17 cellular contexts compared by ENCODE assay signal in the genomic region with DNA sequence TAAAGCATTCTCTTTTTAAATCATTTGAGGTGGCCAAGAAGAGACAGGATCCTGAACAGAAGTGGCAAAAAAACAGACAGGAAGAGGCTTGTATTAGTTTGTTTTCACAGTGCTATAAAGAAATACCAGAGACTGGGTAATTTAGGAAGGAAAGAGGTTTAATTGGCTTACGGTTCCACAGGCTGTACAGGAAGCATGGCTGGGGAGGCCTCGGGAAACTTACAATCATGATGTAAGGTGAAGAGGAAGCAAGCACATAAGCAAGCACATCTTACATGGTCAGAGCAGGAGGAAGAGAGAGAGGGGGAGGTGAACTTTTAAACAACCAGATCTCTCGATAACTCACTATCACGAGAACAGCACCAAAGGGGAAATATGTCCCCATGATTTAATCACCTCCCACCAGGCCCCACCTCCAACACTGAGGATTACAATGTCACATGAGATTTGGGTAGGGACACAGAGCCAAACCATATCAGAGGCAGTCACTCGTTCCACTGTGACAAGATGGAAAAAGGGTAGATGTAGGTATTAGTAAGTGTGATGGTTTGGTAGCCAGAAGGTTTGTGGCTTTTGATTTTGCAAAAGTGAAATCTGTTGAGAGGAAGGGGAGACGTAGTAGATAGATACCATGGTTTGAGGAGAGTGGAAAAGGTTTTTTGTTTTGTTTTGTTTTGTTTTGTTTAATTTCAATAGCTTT. TPM values are rescaled to one million over a fixed set of nuclear protein-coding genes. Genes with fewer than 3 reads are reported as not detected.
DNase-seq lines count a peak whose midpoint lies in the region; ATAC-seq and TF ChIP-seq lines count a peak whose summit lies in the region.
"Had no signal": no experiment of that assay in that cellular context is flagged by ENCODE, and none has a peak within 500 bp of the region (broad histone marks: within the 10 kb centered on the region; RNA-seq: fewer than 3 reads in every experiment).

No MANE protein-coding gene starts in this region.

- H3K27me3 Mint-ChIP-seq in GM23338 (ENCODE audit: insufficient read depth, low read depth, poor library complexity), result peaks cover 6% of the 10 kb centered on the region
- H3K27me3 Mint-ChIP-seq in activated naive CD4-positive, alpha-beta T cell treated with anti-CD3 and anti-CD28 coated beads, Interleukin-2, amount 50 U/mL, for 24 hours, result no peaks in the 10 kb centered on the region
- H3K27me3 Mint-ChIP-seq in neural progenitor cell (ENCODE audit: insufficient read depth, low read depth), result no peaks in the 10 kb centered on the region
- H3K27me3 Mint-ChIP-seq: activated B cell treated with CpG ODN at 0.5 μM for 24 hours had no signal

- H4K20me1 ChIP-seq in GM23338 (replicated peaks; ENCODE audit: insufficient read depth) (no peaks in the 10 kb centered on the region), neural progenitor cell (ENCODE audit: low read depth) (peaks cover 4% of the 10 kb centered on the region)

- H3K27ac ChIP-seq in GM23338 (ENCODE audit: low read depth) (no peak overlapping the region), neural progenitor cell (no peak overlapping the region)
- H3K27ac ChIP-seq: SK-N-MC, testis had no signal

- no peaks in the 10 kb centered on the region for H3K9me3 ChIP-seq in neural progenitor cell (ENCODE audit: low read depth)
- H3K9me3 ChIP-seq: testis had no signal

- H3K9ac ChIP-seq in neural progenitor cell, result no peak overlapping the region
- H3K9ac ChIP-seq: parathyroid adenoma had no signal

- H3K4me1 ChIP-seq in GM23338 (ENCODE audit: insufficient read depth), result peaks cover 30% of the 10 kb centered on the region
- peaks cover 21% of the 10 kb centered on the region for H3K4me1 ChIP-seq in neural progenitor cell

- H3K9me2 ChIP-seq in GM23338 (ENCODE audit: insufficient read depth), result no peaks in the 10 kb centered on the region

- H3K4me3 ChIP-seq in GM23338 (no peak overlapping the region), neural progenitor cell (no peak overlapping the region)
- H3K4me3 ChIP-seq: SK-N-MC, testis had no signal

- H3K4me3 Mint-ChIP-seq in GM23338 (no peak overlapping the region), neural progenitor cell (no peak overlapping the region)
- peak overlapping the region; percentile 1 for H3K4me3 Mint-ChIP-seq in activated naive CD4-positive, alpha-beta T cell treated with anti-CD3 and anti-CD28 coated beads, Interleukin-2, amount 50 U/mL, for 24 hours
- H3K4me3 Mint-ChIP-seq: activated B cell treated with CpG ODN at 0.5 μM for 24 hours; activated T-cell treated with anti-CD3 and anti-CD28 coated beads, Interleukin-2, amount 50 U/mL, for 4 hours had no signal

- H3K79me2 ChIP-seq in GM23338 (replicated peaks; ENCODE audit: insufficient read depth), result no peaks in the 10 kb centered on the region; the same call in 1 of the 2 replicates
- H3K79me2 ChIP-seq in neural progenitor cell (ENCODE audit: low read depth), result peaks cover 27% of the 10 kb centered on the region

- peak; percentile 29 for DNase-seq in activated CD4-positive, alpha-beta T cell treated with anti-CD3 and anti-CD28 coated beads for 48 hours
- no peak for DNase-seq in activated CD4-positive, alpha-beta T cell treated with anti-CD3 and anti-CD28 coated beads, Interleukin-2, amount 50 U/mL, for 1 hour
- DNase-seq in GM23338 (ENCODE audit: low spot score) (no peak), neural progenitor cell (ENCODE audit: low spot score) (no peak), omental fat pad (ENCODE audit: low spot score) (no peak), NK-92 (lab: John Stamatoyannopoulos, UW; ENCODE audit: unreplicated experiment) (no peak)
- DNase-seq: activated B cell treated with CpG ODN at 0.5 μM for 24 hours; activated T-cell treated with anti-CD3 and anti-CD28 coated beads, Interleukin-2, amount 50 U/mL, for 4 hours; COR-L47; islet precursor cell; NCI-H187 treated with DMSO at 0.1 percent for 48 hours; NCI-H510A treated with DMSO at 0.1 percent for 48 hours; testis had no signal

- no peaks in the 10 kb centered on the region for H3K36me3 ChIP-seq in GM23338 (ENCODE audit: insufficient read depth)
- no peaks in the 10 kb centered on the region for H3K36me3 ChIP-seq in neural progenitor cell

- H3K27ac Mint-ChIP-seq in GM23338 (no peak overlapping the region), neural progenitor cell (no peak overlapping the region)
- peak overlapping the region; percentile 25 for H3K27ac Mint-ChIP-seq in activated naive CD4-positive, alpha-beta T cell treated with anti-CD3 and anti-CD28 coated beads, Interleukin-2, amount 50 U/mL, for 24 hours
- H3K27ac Mint-ChIP-seq: activated B cell treated with CpG ODN at 0.5 μM for 24 hours had no signal

- no peaks in the 10 kb centered on the region for H3F3A ChIP-seq in GM23338 (replicated peaks; ENCODE audit: low read depth)
- H3F3A ChIP-seq in neural progenitor cell (ENCODE audit: low read depth), result peaks cover 13% of the 10 kb centered on the region

- peaks cover 7% of the 10 kb centered on the region; the same call in 2 of the 3 replicates for H3K9me3 Mint-ChIP-seq in GM23338
- peaks cover 4% of the 10 kb centered on the region for H3K9me3 Mint-ChIP-seq in activated naive CD4-positive, alpha-beta T cell treated with anti-CD3 and anti-CD28 coated beads, Interleukin-2, amount 50 U/mL, for 24 hours
- H3K9me3 Mint-ChIP-seq in neural progenitor cell, result peaks cover 25% of the 10 kb centered on the region
- H3K9me3 Mint-ChIP-seq: activated B cell treated with CpG ODN at 0.5 μM for 24 hours had no signal

- H3K4me2 ChIP-seq in GM23338 (peak overlapping the region; percentile 56), neural progenitor cell (peak overlapping the region; percentile 25)

- H2AFZ ChIP-seq in GM23338 (no peak overlapping the region), neural progenitor cell (replicated peaks) (no peak overlapping the region)
- H2AFZ ChIP-seq: parathyroid adenoma had no signal

- H3K4me1 Mint-ChIP-seq in GM23338 (peaks cover 28% of the 10 kb centered on the region; the same call in 2 of the 3 replicates), neural progenitor cell (peaks cover 15% of the 10 kb centered on the region)
- H3K4me1 Mint-ChIP-seq in activated naive CD4-positive, alpha-beta T cell treated with anti-CD3 and anti-CD28 coated beads, Interleukin-2, amount 50 U/mL, for 24 hours, result peaks cover 45% of the 10 kb centered on the region

- peaks cover 9% of the 10 kb centered on the region; the same call in 2 of the 3 replicates for H3K36me3 Mint-ChIP-seq in GM23338 (ENCODE audit: low read depth)
- H3K36me3 Mint-ChIP-seq in activated naive CD4-positive, alpha-beta T cell treated with anti-CD3 and anti-CD28 coated beads, Interleukin-2, amount 50 U/mL, for 24 hours, result peaks cover 19% of the 10 kb centered on the region
- peaks cover 51% of the 10 kb centered on the region for H3K36me3 Mint-ChIP-seq in neural progenitor cell

- H3K27me3 ChIP-seq in GM23338 (ENCODE audit: insufficient read depth) (no peaks in the 10 kb centered on the region), neural progenitor cell (no peaks in the 10 kb centered on the region)
- H3K27me3 ChIP-seq: testis had no signal

- ATAC-seq in GM23338 (no peak), omental fat pad (ENCODE audit: low FRiP score) (no peak), HG02571 (IDR thresholded peaks at IDR 0.05; ENCODE audit: unreplicated experiment) (no peak)

- TF ChIP-seq CTCF in GM23338 (conservative IDR thresholded peaks at IDR 0.05; ENCODE audit: low read depth in 2 of 2) (no peak), neural progenitor cell (IDR thresholded peaks at IDR 0.05) (no peak), omental fat pad (IDR thresholded peaks at IDR 0.05) (no peak)

TF ChIP-seq in GM23338, 12 proteins besides CTCF, POLR2A, EP300 and RAD21 (continues in another document):
- no peak for TF ChIP-seq STAT1 (IDR thresholded peaks at IDR 0.05; ENCODE audit: unreplicated experiment)
- TF ChIP-seq, protein P1, sequence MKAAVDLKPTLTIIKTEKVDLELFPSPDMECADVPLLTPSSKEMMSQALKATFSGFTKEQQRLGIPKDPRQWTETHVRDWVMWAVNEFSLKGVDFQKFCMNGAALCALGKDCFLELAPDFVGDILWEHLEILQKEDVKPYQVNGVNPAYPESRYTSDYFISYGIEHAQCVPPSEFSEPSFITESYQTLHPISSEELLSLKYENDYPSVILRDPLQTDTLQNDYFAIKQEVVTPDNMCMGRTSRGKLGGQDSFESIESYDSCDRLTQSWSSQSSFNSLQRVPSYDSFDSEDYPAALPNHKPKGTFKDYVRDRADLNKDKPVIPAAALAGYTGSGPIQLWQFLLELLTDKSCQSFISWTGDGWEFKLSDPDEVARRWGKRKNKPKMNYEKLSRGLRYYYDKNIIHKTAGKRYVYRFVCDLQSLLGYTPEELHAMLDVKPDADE (IDR thresholded peaks at IDR 0.05), result no peak
- no peak for TF ChIP-seq ZNF331 (CRISPR knock-in tag; IDR thresholded peaks at IDR 0.05; ENCODE audit: low read depth)

RNA-seq across cellular contexts. Expression of gene MSRB2, which starts 5.1 kb away (rescaled TPM):
- total RNA-seq in GM23338 (2014; rRNA removed; shearing (Covaris generic)), result 9.4 and 9.5 TPM in 2 replicates
- polyA plus RNA-seq in GM23338 (2016; fragmentation: Nextera tagmentation; extraction: Ambion mirVana), result 33.7 and 34.6 TPM in 2 replicates
- total RNA-seq in neural progenitor cell (ENCODE audit: low replicate concordance) (15.2 and 17.2 TPM in 2 replicates), omental fat pad (10 to 100 TPM; 16.5 to 31.4 (median 24.6) TPM)
